ENCODE assay signal across 12 cellular contexts in genomic region chr6:5190467-5190866, GRCh38.
DNase-seq lines count a peak whose midpoint lies in the region; ATAC-seq and TF ChIP-seq lines count a peak whose summit lies in the region.
"Had no signal": no experiment of that assay in that cellular context is flagged by ENCODE, and none has a peak within 500 bp of the region (broad histone marks: within the 10 kb centered on the region; RNA-seq: fewer than 3 reads in every experiment).

No MANE protein-coding gene starts in this region.

- no peak overlapping the region for H3K27ac ChIP-seq in A673 (ENCODE audit: low read depth, low read length, poor library complexity, severe bottlenecking)
- peak overlapping the region; percentile 99 for H3K27ac ChIP-seq in brain microvascular endothelial cell
- no peak overlapping the region for H3K27ac ChIP-seq in effector memory CD4-positive, alpha-beta T cell (ENCODE audit: insufficient read depth, low read length, poor library complexity, severe bottlenecking)
- H3K27ac ChIP-seq: esophagus muscularis mucosa had no signal

- ATAC-seq in GM18873 (IDR thresholded peaks at IDR 0.05; ENCODE audit: low FRiP score, unreplicated experiment) (no peak), HG03159 (IDR thresholded peaks at IDR 0.05; ENCODE audit: unreplicated experiment) (no peak)

- POLR2A ChIA-PET in A673 (lab: Charles Lee; ENCODE audit: low non-redundant PET): interaction anchor here (0.6 kb wide), 2 partner anchors 203 to 1642 kb away, joined by 3 to 4 read pairs; no protein-coding TSS in a partner anchor

- intact Hi-C loops in A673 (cut with micrococcal nuclease; ENCODE audit: unreplicated experiment): no loop called here

- H3K9me3 ChIP-seq in A673 (ENCODE audit: low read depth, low read length, poor library complexity, severe bottlenecking): no peaks in the 10 kb centered on the region
- no peaks in the 10 kb centered on the region for H3K9me3 ChIP-seq in effector memory CD4-positive, alpha-beta T cell (ENCODE audit: control insufficient read depth, low read length)
- H3K9me3 ChIP-seq: esophagus muscularis mucosa had no signal

- TF ChIP-seq CTCF in A673 (conservative IDR thresholded peaks at IDR 0.05; ENCODE audit: low read depth, low read length) (no peak), brain microvascular endothelial cell (IDR thresholded peaks at IDR 0.05; ENCODE audit: low read depth, low read length, missing control alignments) (no peak), kidney epithelial cell (IDR thresholded peaks at IDR 0.05; ENCODE audit: insufficient read depth, low read length, poor library complexity, severe bottlenecking) (no peak)

- DNase-seq in A673 (ENCODE audit: low spot score) (peak; percentile 47), HuH-7.5 (ENCODE audit: low spot score) (peak; percentile 27), brain microvascular endothelial cell (peak; percentile 97), kidney epithelial cell (ENCODE audit: low read depth) (peak; percentile 83), DMS153 (lab: John Stamatoyannopoulos, UW) (no peak)
- no peak for DNase-seq in effector memory CD4-positive, alpha-beta T cell
- DNase-seq: activated naive CD4-positive, alpha-beta T cell treated with Interleukin-2 at 50 U/mL for 16 hours; GOT3; NCI-H446 treated with DMSO at 0.1 percent for 48 hours had no signal

- no peaks in the 10 kb centered on the region for H3K4me1 ChIP-seq in A673 (ENCODE audit: insufficient read depth, low read length, poor library complexity, severe bottlenecking)
- H3K4me1 ChIP-seq in effector memory CD4-positive, alpha-beta T cell (ENCODE audit: control insufficient read depth, insufficient read depth, low read length, poor library complexity, severe bottlenecking): no peaks in the 10 kb centered on the region

- BruUV-seq in A673 (replicated peaks; lab: Mats Ljungman, UMichigan): no TSS peak

- no peaks in the 10 kb centered on the region for H3K36me3 ChIP-seq in A673 (ENCODE audit: insufficient read depth, low read length, poor library complexity, severe bottlenecking)
- H3K36me3 ChIP-seq in brain microvascular endothelial cell (replicated peaks): no peaks in the 10 kb centered on the region
- H3K36me3 ChIP-seq in kidney epithelial cell (ENCODE audit: control insufficient read depth, insufficient read depth, low read length): no peaks in the 10 kb centered on the region
- H3K36me3 ChIP-seq in effector memory CD4-positive, alpha-beta T cell (ENCODE audit: control insufficient read depth, insufficient read depth, low read length): no peaks in the 10 kb centered on the region
- H3K36me3 ChIP-seq: esophagus muscularis mucosa had no signal

- H3K4me3 ChIP-seq in A673 (ENCODE audit: low read depth, low read length, poor library complexity, severe bottlenecking) (no peak overlapping the region), brain microvascular endothelial cell (ENCODE audit: low read depth, low read length) (no peak overlapping the region), kidney epithelial cell (ENCODE audit: low read depth, low read length) (no peak overlapping the region)
- H3K4me3 ChIP-seq in effector memory CD4-positive, alpha-beta T cell (ENCODE audit: insufficient read depth, low read depth, low read length, poor library complexity, severe bottlenecking): no peak overlapping the region
- H3K4me3 ChIP-seq: esophagus muscularis mucosa had no signal

- CTCF ChIA-PET in A673 (lab: Charles Lee): no interaction called here

- H3K27me3 ChIP-seq in A673 (replicated peaks; ENCODE audit: insufficient read depth, low read depth, low read length, poor library complexity) (no peaks in the 10 kb centered on the region), brain microvascular endothelial cell (replicated peaks) (no peaks in the 10 kb centered on the region), kidney epithelial cell (ENCODE audit: control insufficient read depth, insufficient read depth, low read length) (no peaks in the 10 kb centered on the region)
- no peaks in the 10 kb centered on the region for H3K27me3 ChIP-seq in effector memory CD4-positive, alpha-beta T cell (replicated peaks; ENCODE audit: control insufficient read depth, insufficient read depth, low read length, poor library complexity, severe bottlenecking)
- H3K27me3 ChIP-seq: esophagus muscularis mucosa had no signal

- in situ Hi-C loops in brain microvascular endothelial cell (cut with HindIII; ENCODE audit: low pct_ligation_motif_present, low sequenced_read_pairs): no loop called here

Comparison
In these comparisons a context has a peak if more than half of its experiments do, and no peak if none do; other contexts are left out.
1. DNase-seq: peak in A673 (single experiment), HuH-7.5 (single experiment), brain microvascular endothelial cell (single experiment) and kidney epithelial cell (single experiment); none in effector memory CD4-positive, alpha-beta T cell (0 of 3) and DMS153 (single experiment).